In genomic region chr3:126742057-126742456, GRCh38 we compare ENCODE assay signal across 21 cellular contexts. TPM values are rescaled to one million over a fixed set of nuclear protein-coding genes. Genes with fewer than 3 reads are reported as not detected.
DNase-seq lines count a peak whose midpoint lies in the region; ATAC-seq and TF ChIP-seq lines count a peak whose summit lies in the region.
"Had no signal": no experiment of that assay in that cellular context is flagged by ENCODE, and none has a peak within 500 bp of the region (broad histone marks: within the 10 kb centered on the region; RNA-seq: fewer than 3 reads in every experiment).

No MANE protein-coding gene starts in this region.

- H3K9me3 Mint-ChIP-seq in natural killer cell treated with Interleukin-12 subunit alpha and Interleukin-12 subunit beta and Interleukin-15 and Interleukin-18, amount 100 ng/mL, for 72 hours: no peaks in the 10 kb centered on the region
- H3K9me3 Mint-ChIP-seq in natural killer cell (no peaks in the 10 kb centered on the region), glutamatergic neuron (ENCODE audit: unreplicated experiment) (peaks cover 7% of the 10 kb centered on the region)

- no peaks in the 10 kb centered on the region for H3K27me3 Mint-ChIP-seq in natural killer cell treated with Interleukin-12 subunit alpha and Interleukin-12 subunit beta and Interleukin-15 and Interleukin-18, amount 100 ng/mL, for 72 hours
- no peaks in the 10 kb centered on the region for H3K27me3 Mint-ChIP-seq in natural killer cell (ENCODE audit: low read depth in 2 of 2)
- peaks cover 5% of the 10 kb centered on the region for H3K27me3 Mint-ChIP-seq in glutamatergic neuron (ENCODE audit: unreplicated experiment)
- H3K27me3 Mint-ChIP-seq: CD4-positive, alpha-beta T cell; CD8-positive, alpha-beta memory T cell had no signal

- no peak overlapping the region for H3K4me3 Mint-ChIP-seq in natural killer cell treated with Interleukin-12 subunit alpha and Interleukin-12 subunit beta and Interleukin-15 and Interleukin-18, amount 100 ng/mL, for 72 hours
- H3K4me3 Mint-ChIP-seq in natural killer cell (no peak overlapping the region), glutamatergic neuron (ENCODE audit: unreplicated experiment) (no peak overlapping the region)
- H3K4me3 Mint-ChIP-seq: CD14-positive monocyte; CD4-positive, alpha-beta T cell; CD8-positive, alpha-beta memory T cell had no signal

- no peak for ATAC-seq in natural killer cell treated with Interleukin-12 subunit alpha and Interleukin-12 subunit beta and Interleukin-15 and Interleukin-18, amount 100 ng/mL, for 72 hours
- no peak for ATAC-seq in natural killer cell
- ATAC-seq in GM18502 (IDR thresholded peaks at IDR 0.05; ENCODE audit: poor library complexity, unreplicated experiment): no peak
- ATAC-seq: A549 had no signal

- intact Hi-C loops in natural killer cell (cut with micrococcal nuclease): no loop called here
- intact Hi-C loops in posterior vena cava (cut with DNase I): no loop called here

- peak; percentile 22 for DNase-seq in natural killer cell treated with Interleukin-12 subunit alpha and Interleukin-12 subunit beta and Interleukin-15 and Interleukin-18, amount 100 ng/mL, for 72 hours (ENCODE audit: low spot score)
- DNase-seq in natural killer cell: no peak
- DNase-seq in glutamatergic neuron: no peak
- DNase-seq in posterior vena cava (ENCODE audit: low spot score): peak; percentile 47
- no peak for DNase-seq in SKM-1 (lab: John Stamatoyannopoulos, UW; ENCODE audit: unreplicated experiment)
- DNase-seq: 8988T; ACHN; AML-193; BE2C; CD4-positive, alpha-beta T cell; CD8-positive, alpha-beta memory T cell; DMS 273 treated with DMSO at 0.1 percent for 48 hours; DMS79; EL; GF-D8; GM23248; H7; HCEC 1CT had no signal

- TF ChIP-seq CTCF in natural killer cell (IDR thresholded peaks at IDR 0.05) (no peak), glutamatergic neuron (IDR thresholded peaks at IDR 0.05; ENCODE audit: partially characterized antibody, unreplicated experiment) (no peak)

- H3K36me3 Mint-ChIP-seq in natural killer cell treated with Interleukin-12 subunit alpha and Interleukin-12 subunit beta and Interleukin-15 and Interleukin-18, amount 100 ng/mL, for 72 hours: peaks cover 4% of the 10 kb centered on the region
- H3K36me3 Mint-ChIP-seq in natural killer cell: peaks cover 11% of the 10 kb centered on the region
- peaks cover 9% of the 10 kb centered on the region for H3K36me3 Mint-ChIP-seq in glutamatergic neuron (ENCODE audit: unreplicated experiment)
- H3K36me3 Mint-ChIP-seq: CD14-positive monocyte had no signal

- H3K27ac Mint-ChIP-seq in natural killer cell treated with Interleukin-12 subunit alpha and Interleukin-12 subunit beta and Interleukin-15 and Interleukin-18, amount 100 ng/mL, for 72 hours: no peak overlapping the region
- H3K27ac Mint-ChIP-seq in natural killer cell (no peak overlapping the region), glutamatergic neuron (ENCODE audit: unreplicated experiment) (peak overlapping the region; percentile 10)
- H3K27ac Mint-ChIP-seq: CD14-positive monocyte; CD4-positive, alpha-beta T cell had no signal

- peaks cover 5 to 6% of the 10 kb centered on the region in 2 donors for H3K4me1 Mint-ChIP-seq in natural killer cell treated with Interleukin-12 subunit alpha and Interleukin-12 subunit beta and Interleukin-15 and Interleukin-18, amount 100 ng/mL, for 72 hours (ENCODE audit: low read depth in 2 of 2)
- H3K4me1 Mint-ChIP-seq in natural killer cell (peaks cover 9 to 19% of the 10 kb centered on the region in 2 donors), glutamatergic neuron (ENCODE audit: low read depth, unreplicated experiment) (peaks cover 29% of the 10 kb centered on the region)
- H3K4me1 Mint-ChIP-seq: CD14-positive monocyte had no signal

RNA-seq across cellular contexts. Expression of gene CHCHD6, which starts 38.0 kb away (rescaled TPM):
- total RNA-seq in natural killer cell treated with Interleukin-12 subunit alpha and Interleukin-12 subunit beta and Interleukin-15 and Interleukin-18, amount 100 ng/mL, for 72 hours: 10 to 100 TPM in 1 of 2 donors, 1 to 10 TPM in 1; 8.0 to 13.3 TPM
- total RNA-seq in natural killer cell (1 to 10 TPM; 5.3 to 9.9 (median 8.3) TPM), glutamatergic neuron (ENCODE audit: unreplicated experiment) (17.2 TPM), posterior vena cava (10 to 100 TPM in 1 of 2 donors, 1 to 10 TPM in 1; 7.3 to 10.1 TPM)

Comparison
In these comparisons a context has a peak if more than half of its experiments do, and no peak if none do; other contexts are left out.
1. DNase-seq: peak in natural killer cell treated with Interleukin-12 subunit alpha and Interleukin-12 subunit beta and Interleukin-15 and Interleukin-18, amount 100 ng/mL, for 72 hours (single experiment) and posterior vena cava (single experiment); none in natural killer cell (single experiment), glutamatergic neuron (single experiment) and SKM-1 (single experiment).